In the genomic region with DNA sequence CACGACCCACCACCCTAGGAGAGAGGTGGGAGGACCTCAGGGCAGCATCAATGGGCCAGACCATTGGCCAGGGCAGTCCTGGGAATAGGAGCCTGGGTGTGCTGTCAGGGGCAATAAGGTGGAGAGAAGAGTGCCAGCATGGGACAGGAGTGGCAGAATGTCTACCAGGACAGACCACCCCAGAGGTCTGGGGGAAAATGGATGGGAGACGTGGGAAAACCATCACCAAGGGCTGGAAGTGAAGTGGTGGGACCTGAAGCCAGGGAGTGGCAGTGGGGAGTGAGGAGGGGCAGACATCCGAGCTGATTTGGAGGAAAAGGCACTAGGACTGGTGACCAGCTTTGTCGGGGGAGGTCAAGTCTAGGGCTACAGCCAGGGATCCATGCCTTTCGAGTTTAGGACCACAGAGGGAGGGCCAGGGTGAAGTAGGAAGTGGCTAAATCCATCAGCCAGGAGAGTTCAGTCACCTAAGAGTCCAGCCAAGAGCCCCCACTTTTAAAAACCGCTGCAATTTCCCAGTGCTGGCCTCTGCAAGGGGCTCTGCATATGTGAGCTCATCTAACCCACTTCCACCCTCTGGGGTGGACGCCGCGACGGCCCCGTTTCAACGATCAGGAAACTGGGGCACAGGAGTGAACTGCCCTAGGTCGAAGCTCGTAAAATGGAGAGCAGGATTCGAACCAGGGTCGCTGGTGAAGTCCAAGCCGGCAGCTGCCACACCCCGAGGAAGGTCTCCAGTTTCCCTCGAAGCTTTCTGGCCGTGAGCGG, we compare ENCODE assay signal across 9 cellular contexts. TPM values are rescaled to one million over a fixed set of nuclear protein-coding genes. Genes with fewer than 3 reads are reported as not detected.
A peak's percentile ranks its signal among the peaks of the same experiment; 100 is the strongest.
DNase-seq lines count a peak whose midpoint lies in the region; ATAC-seq and TF ChIP-seq lines count a peak whose summit lies in the region.
"Had no signal": no experiment of that assay in that cellular context is flagged by ENCODE, and none has a peak within 500 bp of the region (broad histone marks: within the 10 kb centered on the region; RNA-seq: fewer than 3 reads in every experiment).

No MANE protein-coding gene starts in this region.

- H3K4me3 ChIP-seq in heart right ventricle, result peak overlapping the region; percentile 37 to 77 (median 66)
- H3K4me3 ChIP-seq in dorsolateral prefrontal cortex, result peak overlapping the region in 56 of 59 donors; percentile 26 to 69 (median 52)
- peak overlapping the region; percentile 29 for H3K4me3 ChIP-seq in mononuclear cell (ENCODE audit: low read length)
- peak overlapping the region; percentile 71 for H3K4me3 ChIP-seq in urinary bladder (ENCODE audit: low read depth, low read length)

- DNase-seq in heart right ventricle, result no peak
- DNase-seq in Right ventricle myocardium inferior (ENCODE audit: missing footprints), result no peak
- DNase-seq in dorsolateral prefrontal cortex, result no peak
- DNase-seq in NCI-H1105 (lab: John Stamatoyannopoulos, UW), result no peak
- DNase-seq: Calu3 had no signal

- peak overlapping the region in 8 of 10 donors; percentile 65 to 83 (median 76) for H3K27ac ChIP-seq in heart right ventricle
- H3K27ac ChIP-seq in dorsolateral prefrontal cortex, result no peak overlapping the region
- no peak overlapping the region for H3K27ac ChIP-seq in urinary bladder (ENCODE audit: low read depth)

- ATAC-seq in heart right ventricle (no peak), Right ventricle myocardium inferior (no peak), GM21576 (IDR thresholded peaks at IDR 0.05; ENCODE audit: unreplicated experiment) (no peak), HG02885 (IDR thresholded peaks at IDR 0.05; ENCODE audit: poor library complexity, unreplicated experiment) (no peak)

- H3K4me1 ChIP-seq in heart right ventricle (peaks cover 0 to 49% (median 23%) of the 10 kb centered on the region in 9 donors), mononuclear cell (ENCODE audit: insufficient read depth, low read length) (peaks cover 7% of the 10 kb centered on the region), urinary bladder (ENCODE audit: insufficient read depth) (peaks cover 7% of the 10 kb centered on the region)

- intact Hi-C loops in heart right ventricle (cut with DNase I) (no loop called here), Right ventricle myocardium inferior (cut with DNase I) (no loop called here), dorsolateral prefrontal cortex (cut with DNase I) (no loop called here)

- TF ChIP-seq CTCF in heart right ventricle (IDR thresholded peaks at IDR 0.05) (no peak), dorsolateral prefrontal cortex (IDR thresholded peaks at IDR 0.05 in 54 of 56, conservative IDR thresholded peaks at IDR 0.05 in 2 of 56; ENCODE audit: low read depth in 1 of 56, partially characterized antibody in 56 of 56) (no peak)

- WGBS in heart right ventricle, 2 donors, result 24 to 29% methylated on average over 21 of the region's 21 CpGs
- WGBS in urinary bladder, result 15% methylated on average over 21 of the region's 21 CpGs

- H3K36me3 ChIP-seq in heart right ventricle (no peaks in the 10 kb centered on the region), urinary bladder (ENCODE audit: insufficient read depth) (no peaks in the 10 kb centered on the region)

- H3K9me3 ChIP-seq in heart right ventricle (no peaks in the 10 kb centered on the region), mononuclear cell (ENCODE audit: low read depth, low read length) (no peaks in the 10 kb centered on the region)

- H3K27me3 ChIP-seq in heart right ventricle (peaks cover 0 to 54% (median 25%) of the 10 kb centered on the region in 7 donors), dorsolateral prefrontal cortex (peaks cover 0 to 93% (median 55%) of the 10 kb centered on the region in 45 donors), mononuclear cell (ENCODE audit: insufficient read depth, low read length) (peaks cover 42% of the 10 kb centered on the region)

RNA-seq across cellular contexts. Expression of a gene that starts 0.8 kb away (rescaled TPM):
- total RNA-seq in heart right ventricle (1 to 10 TPM in 2 of 10 donors, under 1 TPM in 8; 0.47 to 1.2 (median 0.90) TPM), Right ventricle myocardium inferior (1.2 TPM), dorsolateral prefrontal cortex (1 to 10 TPM in 62 of 120 experiments, under 1 TPM in 58; 0.34 to 5.3 (median 1.1) TPM), mononuclear cell (0.73 TPM), urinary bladder (9.8 TPM)
- polyA plus RNA-seq in heart right ventricle (1 to 10 TPM in 1 of 2 donors, under 1 TPM in 1; 0.87 to 1.5 TPM), urinary bladder (7.2 TPM)
- total RNA-seq: Calu3 had no signal

RNA-seq across cellular contexts. Expression of a gene that starts 3.5 kb away (rescaled TPM):
- 1 to 10 TPM; 3.3 to 7.5 (median 5.0) TPM for total RNA-seq in heart right ventricle
- polyA plus RNA-seq in heart right ventricle, result 1 to 10 TPM in 1 of 2 donors, under 1 TPM in 1; 0.97 to 3.0 TPM
- 6.7 TPM for total RNA-seq in Right ventricle myocardium inferior
- total RNA-seq in dorsolateral prefrontal cortex, result 10 to 100 TPM in 9 of 120 experiments, 1 to 10 TPM in 111; 2.6 to 15.7 (median 5.9) TPM
- total RNA-seq in mononuclear cell, result 0.52 TPM
- total RNA-seq in urinary bladder, result 27.2 TPM
- polyA plus RNA-seq in urinary bladder, result 18.7 TPM
- total RNA-seq: Calu3 had no signal

Comparison
In these comparisons a context has a peak if more than half of its experiments do, and no peak if none do; other contexts are left out.
1. H3K27ac ChIP-seq: peak in heart right ventricle (8 of 10); none in dorsolateral prefrontal cortex (0 of 59) and urinary bladder (single experiment).
2. Peak in every context shown above with its lines, with median percentiles within 50 percentile points of each other: H3K4me3 ChIP-seq.